8 cellular contexts compared by ENCODE assay signal in genomic region chr5:77775773-77776605, GRCh38. TPM values are rescaled to one million over a fixed set of nuclear protein-coding genes. Genes with fewer than 3 reads are reported as not detected.
DNase-seq lines count a peak whose midpoint lies in the region; TF ChIP-seq lines count a peak whose summit lies in the region.

Gene TBCA, minus strand, starts transcription at chr5:77776339. Its CDS starts 82 bp downstream, at chr5:77776257.

- H3K4me1 Mint-ChIP-seq in neural crest cell: peaks cover 47% of the 10 kb centered on the region

- 0 out of 2 replicates have a peak, but pooled peaks cover 4% of the 10 kb centered on the region for H4K20me1 ChIP-seq in MM.1S (ENCODE audit: insufficient read depth, low read length)

- peak; percentile 97 for DNase-seq in GM03348 (ENCODE audit: low spot score)
- peak; percentile 90 for DNase-seq in HCEC 1CT
- peak; percentile 90 for DNase-seq in MM.1S
- peak; percentile 82 for DNase-seq in SIG-M5 (lab: John Stamatoyannopoulos, UW)
- peak; percentile 86 for DNase-seq in activated gamma-delta T cell (lab: John Stamatoyannopoulos, UW)
- DNase-seq in fibroblast of villous mesenchyme (ENCODE audit: low read depth): peak; percentile 93
- DNase-seq in neural crest cell (ENCODE audit: low read depth, low spot score): peak; percentile 85

- peaks cover 50% of the 10 kb centered on the region for H3K79me2 ChIP-seq in MM.1S (ENCODE audit: low read length)

- peak within 1 kb of the TSS; percentile 96 for H3K27ac Mint-ChIP-seq in neural crest cell (ENCODE audit: unreplicated experiment)

- H3K27me3 ChIP-seq in MM.1S (replicated peaks; ENCODE audit: insufficient read depth, low read length): no peaks in the 10 kb centered on the region
- no peaks in the 10 kb centered on the region for H3K27me3 ChIP-seq in stomach smooth muscle (ENCODE audit: control insufficient read depth in 1 of 2, insufficient read depth in 2 of 2, low read length in 2 of 2)

- peak within 1 kb of the TSS; percentile 91 for H2AFZ ChIP-seq in MM.1S (ENCODE audit: low read length)

- H3K4me3 Mint-ChIP-seq in neural crest cell: peak within 1 kb of the TSS; percentile 95

- peak within 1 kb of the TSS; percentile 94 for H3K4me2 ChIP-seq in MM.1S (ENCODE audit: low read depth, low read length)

- no peaks in the 10 kb centered on the region for H3K27me3 Mint-ChIP-seq in neural crest cell (ENCODE audit: low read depth)

- peaks cover 6% of the 10 kb centered on the region; the same call in 1 of the 2 replicates for H3F3A ChIP-seq in MM.1S (ENCODE audit: insufficient read depth, low read length)

- peak within 1 kb of the TSS; percentile 92 for H3K27ac ChIP-seq in MM.1S (ENCODE audit: low read length)
- peak within 1 kb of the TSS; percentile 87 for H3K27ac ChIP-seq in stomach smooth muscle (ENCODE audit: low read length)

- H3K36me3 ChIP-seq in MM.1S (replicated peaks; ENCODE audit: insufficient read depth, low read length) (no peaks in the 10 kb centered on the region; the same call in 1 of the 2 replicates), stomach smooth muscle (ENCODE audit: control insufficient read depth in 2 of 2, insufficient read depth in 2 of 2, low read length in 2 of 2) (no peaks in the 10 kb centered on the region)

- H3K9ac ChIP-seq in MM.1S (ENCODE audit: low read length): peak within 1 kb of the TSS; percentile 99
- H3K9ac ChIP-seq in stomach smooth muscle (ENCODE audit: low read length in 2 of 2): peak within 1 kb of the TSS; percentile 93 to 94

- no peaks in the 10 kb centered on the region for H3K9me2 ChIP-seq in MM.1S (replicated peaks; ENCODE audit: insufficient read depth, low read length)

- TF ChIP-seq CTCF in MM.1S (IDR thresholded peaks at IDR 0.05; ENCODE audit: low read length) (peak; percentile 12; the same call in 1 of the 2 replicates), fibroblast of villous mesenchyme (IDR thresholded peaks at IDR 0.05; ENCODE audit: insufficient read depth, low read depth, low read length) (peak; percentile 7), neural crest cell (conservative IDR thresholded peaks at IDR 0.05) (peak; percentile 58)

- H3K4me3 ChIP-seq in MM.1S (ENCODE audit: low read length): peak within 1 kb of the TSS; percentile 97
- H3K4me3 ChIP-seq in fibroblast of villous mesenchyme (ENCODE audit: low read depth, low read length): peak within 1 kb of the TSS; percentile 76
- H3K4me3 ChIP-seq in stomach smooth muscle (ENCODE audit: low read length in 2 of 2): peak within 1 kb of the TSS; percentile 88

- H3K36me3 Mint-ChIP-seq in neural crest cell (ENCODE audit: low read depth): peaks cover 6% of the 10 kb centered on the region

- H3K9me3 ChIP-seq in MM.1S (replicated peaks; ENCODE audit: insufficient read depth, low read length): no peaks in the 10 kb centered on the region
- no peaks in the 10 kb centered on the region for H3K9me3 ChIP-seq in stomach smooth muscle (ENCODE audit: control insufficient read depth in 2 of 2, low read length in 2 of 2)

- no peaks in the 10 kb centered on the region for H3K9me3 Mint-ChIP-seq in neural crest cell

- peaks cover 8% of the 10 kb centered on the region for H3K4me1 ChIP-seq in MM.1S (ENCODE audit: low read length)
- H3K4me1 ChIP-seq in stomach smooth muscle (ENCODE audit: control insufficient read depth, insufficient read depth, low read length): peaks cover 8% of the 10 kb centered on the region

RNA-seq across cellular contexts. Expression of gene TBCA, which starts in this region (rescaled TPM):
- total RNA-seq in fibroblast of villous mesenchyme: 91.5 and 113 TPM in 2 replicates
- total RNA-seq in neural crest cell: 286 and 305 TPM in 2 replicates

Comparison
In these comparisons a context has a peak if more than half of its experiments do, and no peak if none do; other contexts are left out.
1. Peak in every context shown above with its lines: DNase-seq, H3K4me3 ChIP-seq and H3K27ac ChIP-seq.
2. CTCF ChIP-seq: peak in every context shown above with its lines; median percentile 58 in neural crest cell; 12 in MM.1S; 7 in fibroblast of villous mesenchyme.